Comparison of ENCODE assay signal across 8 cellular contexts in genomic region chr22:19714320-19715252, GRCh38. TPM values are rescaled to one million over a fixed set of nuclear protein-coding genes. Genes with fewer than 3 reads are reported as not detected.
DNase-seq lines count a peak whose midpoint lies in the region; ATAC-seq and TF ChIP-seq lines count a peak whose summit lies in the region.

SEPTIN5 (plus strand) TSS chr22:19714503; CDS start chr22:19714589, 86 bp downstream.

- no peaks in the 10 kb centered on the region for H3K9me3 Mint-ChIP-seq in activated B cell treated with CpG ODN at 0.5 μM for 24 hours

- peak within 1 kb of the TSS; percentile 85 for H2AFZ ChIP-seq in GM23248

- in situ Hi-C loops in GM23248 (cut with MboI) = no loop called here

- H3K36me3 ChIP-seq in GM23248 (ENCODE audit: low read depth) (no peaks in the 10 kb centered on the region), prostate gland (no peaks in the 10 kb centered on the region)

- H3F3A ChIP-seq in GM23248 (ENCODE audit: insufficient read depth) = no peaks in the 10 kb centered on the region

- POLR2A ChIA-PET in activated B cell treated with CpG ODN at 0.5 μM for 24 hours (lab: Charles Lee) = no interaction called here

- CTCF ChIA-PET in activated B cell treated with CpG ODN at 0.5 μM for 24 hours (lab: Charles Lee) = no interaction called here

- H3K27me3 Mint-ChIP-seq in activated B cell treated with CpG ODN at 0.5 μM for 24 hours = peaks cover 24% of the 10 kb centered on the region

- ATAC-seq in activated B cell treated with CpG ODN at 0.5 μM for 24 hours (ENCODE audit: low read depth) (no peak), Right ventricle myocardium superior (ENCODE audit: poor library complexity) (peak; percentile 5)

- no peak for TF ChIP-seq CTCF in activated B cell treated with CpG ODN at 0.5 μM for 24 hours (IDR thresholded peaks at IDR 0.05)
- TF ChIP-seq CTCF in prostate gland (IDR thresholded peaks at IDR 0.05) = no peak

- H3K4me3 Mint-ChIP-seq in activated B cell treated with CpG ODN at 0.5 μM for 24 hours = peak within 1 kb of the TSS; percentile 68

- DNase-seq in GM23248 = peak; percentile 50
- DNase-seq in activated B cell treated with CpG ODN at 0.5 μM for 24 hours = no peak
- DNase-seq in Right ventricle myocardium superior = peak; percentile 50
- no peak for DNase-seq in prostate gland (ENCODE audit: low spot score)
- DNase-seq in NCI-H1092 treated with DMSO at 0.1 percent for 48 hours (lab: John Stamatoyannopoulos, UW) = no peak
- DNase-seq in iPS-NIHi7 (ENCODE audit: extremely low spot score) = no peak
- no peak for DNase-seq in OCI-M1 (lab: John Stamatoyannopoulos, UW)
- no peak for DNase-seq in NCI-H345 (lab: John Stamatoyannopoulos, UW)

- H3K9me3 ChIP-seq in GM23248 (ENCODE audit: low read depth) (no peaks in the 10 kb centered on the region), prostate gland (no peaks in the 10 kb centered on the region)

- no peaks in the 10 kb centered on the region for H3K79me2 ChIP-seq in GM23248 (ENCODE audit: insufficient read depth)

- no peaks in the 10 kb centered on the region for H3K27me3 ChIP-seq in GM23248 (replicated peaks; ENCODE audit: insufficient read depth)
- H3K27me3 ChIP-seq in prostate gland (replicated peaks; ENCODE audit: insufficient read depth) = no peaks in the 10 kb centered on the region

- intact Hi-C loops in activated B cell treated with CpG ODN at 0.5 μM for 24 hours (cut with micrococcal nuclease) = loop anchor here (5.0 kb wide), 1 partner anchor 237 kb away; the partner anchor contains the start of genes CDC45 and UFD1
- intact Hi-C loops in Right ventricle myocardium superior (cut with DNase I) = no loop called here
- intact Hi-C loops in prostate gland (cut with DNase I) = no loop called here

- peak within 1 kb of the TSS; percentile 62 for H3K9ac ChIP-seq in GM23248

- H3K4me1 ChIP-seq in GM23248 (ENCODE audit: insufficient read depth) = 0 out of 2 replicates have a peak, but pooled peaks cover under 1% of the 10 kb centered on the region
- peaks cover 5% of the 10 kb centered on the region for H3K4me1 ChIP-seq in prostate gland (replicated peaks)

- TF ChIP-seq POLR2A in prostate gland (IDR thresholded peaks at IDR 0.05) = no peak

- H3K36me3 Mint-ChIP-seq in activated B cell treated with CpG ODN at 0.5 μM for 24 hours (ENCODE audit: low read depth) = no peaks in the 10 kb centered on the region

- 1 to 2% methylated on average over 17 to 57 of the region's 104 CpGs for WGBS in GM23248 (ENCODE audit: low coverage in 1 of 2, low lambda C conversion rate in 2 of 2, missing lambda C conversion rate in 2 of 2), 2 experiments
- WGBS in prostate gland = 4% methylated on average over 55 of the region's 104 CpGs

- peaks cover 11% of the 10 kb centered on the region for H3K4me1 Mint-ChIP-seq in activated B cell treated with CpG ODN at 0.5 μM for 24 hours

- peak within 1 kb of the TSS; percentile 71 for H3K4me3 ChIP-seq in GM23248
- peak within 1 kb of the TSS; percentile 51 to 66 for H3K4me3 ChIP-seq in prostate gland

- H3K27ac ChIP-seq in GM23248 (no peak within 1 kb of the TSS), prostate gland (no peak within 1 kb of the TSS)

- H3K27ac Mint-ChIP-seq in activated B cell treated with CpG ODN at 0.5 μM for 24 hours = no peak within 1 kb of the TSS

- H4K20me1 ChIP-seq in GM23248 (ENCODE audit: insufficient read depth) = no peaks in the 10 kb centered on the region

- peak within 1 kb of the TSS; percentile 62 for H3K4me2 ChIP-seq in GM23248 (ENCODE audit: unreplicated experiment)

- no peaks in the 10 kb centered on the region for H3K9me2 ChIP-seq in GM23248 (ENCODE audit: insufficient read depth)

RNA-seq across cellular contexts. Expression of gene SEPTIN5, which starts in this region (rescaled TPM):
- total RNA-seq in GM23248 (2014; rRNA removed; shearing (Covaris generic)) = 31.5 and 35.3 TPM in 2 replicates
- polyA plus RNA-seq in GM23248 (2016; fragmentation: Nextera tagmentation; extraction: Ambion mirVana) = 16.1 and 17.0 TPM in 2 replicates
- total RNA-seq in activated B cell treated with CpG ODN at 0.5 μM for 24 hours = not detected in 2 replicates
- total RNA-seq in Right ventricle myocardium superior = 123 TPM
- 10 to 100 TPM; 17.1 to 96.2 TPM for total RNA-seq in prostate gland

Comparison
In these comparisons a context has a peak if more than half of its experiments do, and no peak if none do; other contexts are left out.
1. RNA of gene SEPTIN5 (total RNA-seq): 123 TPM in Right ventricle myocardium superior (single experiment), 17.1 to 96.2 TPM in prostate gland and 31.5 to 35.3 TPM in GM23248; not detected in activated B cell treated with CpG ODN at 0.5 μM for 24 hours; every median in the first group is over 10 times any median in the second.
2. DNase-seq: peak in GM23248 (single experiment) and Right ventricle myocardium superior (single experiment); none in activated B cell treated with CpG ODN at 0.5 μM for 24 hours (single experiment), prostate gland (single experiment), NCI-H1092 treated with DMSO at 0.1 percent for 48 hours (single experiment), iPS-NIHi7 (single experiment), OCI-M1 (single experiment) and NCI-H345 (single experiment).